Comparison of ENCODE assay signal across 1 cellular context in the genomic region with DNA sequence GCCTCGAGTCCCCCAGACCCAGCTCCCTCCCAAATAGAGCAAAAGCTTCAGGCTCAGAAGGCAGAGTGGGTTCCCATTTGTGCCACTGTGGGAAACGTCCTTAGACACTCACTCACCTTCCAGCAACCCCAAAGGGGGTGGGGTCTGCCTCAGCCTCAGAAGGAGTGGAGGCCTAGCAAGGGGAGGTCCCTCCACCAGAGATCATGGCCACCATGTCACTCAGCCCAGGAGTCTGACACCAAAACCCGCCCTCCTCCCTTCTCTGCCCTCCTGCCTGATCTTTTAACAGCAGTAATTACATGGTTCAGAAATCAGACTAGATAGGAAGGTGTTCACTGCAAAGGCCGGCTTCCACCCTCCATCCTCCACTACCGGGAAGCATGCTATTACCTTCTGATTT.
TF ChIP-seq lines count a peak whose summit lies in the region.

No MANE protein-coding gene starts in this region.

TF ChIP-seq in H1, 55 proteins besides CTCF, POLR2A, EP300 and RAD21:
- no peak for TF ChIP-seq BCL11A (IDR thresholded peaks at IDR 0.05; ENCODE audit: low read depth in 2 of 2, low read length in 2 of 2)
- TF ChIP-seq TAF1 (IDR thresholded peaks at IDR 0.05; ENCODE audit: low read depth, low read length), result no peak
- TF ChIP-seq RBBP5 (IDR thresholded peaks at IDR 0.05; ENCODE audit: borderline replicate concordance, low read depth, low read length), result no peak
- no peak for TF ChIP-seq TCF12 (IDR thresholded peaks at IDR 0.05; ENCODE audit: low read depth, low read length)
- TF ChIP-seq CHD7 (IDR thresholded peaks at IDR 0.05; ENCODE audit: insufficient replicate concordance, low read length), result no peak
- no peak for TF ChIP-seq CREB1 (IDR thresholded peaks at IDR 0.05)
- no peak for TF ChIP-seq KDM4A (IDR thresholded peaks at IDR 0.05; ENCODE audit: low read depth, low read length, severe bottlenecking)
- no peak for TF ChIP-seq KDM1A (IDR thresholded peaks at IDR 0.05; ENCODE audit: borderline replicate concordance, low read length)
- no peak for TF ChIP-seq CEBPB (IDR thresholded peaks at IDR 0.05; ENCODE audit: low read depth, low read length)
- no peak for TF ChIP-seq SIX5 (IDR thresholded peaks at IDR 0.05; ENCODE audit: low read depth, low read length)
- TF ChIP-seq EZH2 (IDR thresholded peaks at IDR 0.05; ENCODE audit: low read depth, low read length, severe bottlenecking), result no peak
- no peak for TF ChIP-seq FOSL1 (IDR thresholded peaks at IDR 0.05; ENCODE audit: insufficient read depth, low read depth, low read length)
- TF ChIP-seq RXRA (IDR thresholded peaks at IDR 0.05; ENCODE audit: insufficient read depth, low read depth, low read length), result no peak
- no peak for TF ChIP-seq CBX8 (IDR thresholded peaks at IDR 0.05; ENCODE audit: borderline replicate concordance, low read depth, low read length)
- no peak for TF ChIP-seq ZNF274 (IDR thresholded peaks at IDR 0.05; ENCODE audit: borderline replicate concordance, extremely low read depth, low read length)
- TF ChIP-seq POU5F1 (IDR thresholded peaks at IDR 0.05; ENCODE audit: low read depth, low read length), result no peak
- TF ChIP-seq EGR1 (IDR thresholded peaks at IDR 0.05; ENCODE audit: borderline replicate concordance, low read depth, low read length), result no peak
- no peak for TF ChIP-seq SAP30 (IDR thresholded peaks at IDR 0.05; ENCODE audit: insufficient read depth, insufficient replicate concordance, low read length)
TF ChIP-seq in H1: peak in this region for 0.
